ENCODE assay signal across 1 cellular context in genomic region chr6:156659317-156660198, GRCh38.
TF ChIP-seq lines count a peak whose summit lies in the region.

No MANE protein-coding gene starts in this region.

TF ChIP-seq in WTC11, 78 proteins besides CTCF, POLR2A, EP300 and RAD21 (continued from another document):
- TF ChIP-seq, protein P1, sequence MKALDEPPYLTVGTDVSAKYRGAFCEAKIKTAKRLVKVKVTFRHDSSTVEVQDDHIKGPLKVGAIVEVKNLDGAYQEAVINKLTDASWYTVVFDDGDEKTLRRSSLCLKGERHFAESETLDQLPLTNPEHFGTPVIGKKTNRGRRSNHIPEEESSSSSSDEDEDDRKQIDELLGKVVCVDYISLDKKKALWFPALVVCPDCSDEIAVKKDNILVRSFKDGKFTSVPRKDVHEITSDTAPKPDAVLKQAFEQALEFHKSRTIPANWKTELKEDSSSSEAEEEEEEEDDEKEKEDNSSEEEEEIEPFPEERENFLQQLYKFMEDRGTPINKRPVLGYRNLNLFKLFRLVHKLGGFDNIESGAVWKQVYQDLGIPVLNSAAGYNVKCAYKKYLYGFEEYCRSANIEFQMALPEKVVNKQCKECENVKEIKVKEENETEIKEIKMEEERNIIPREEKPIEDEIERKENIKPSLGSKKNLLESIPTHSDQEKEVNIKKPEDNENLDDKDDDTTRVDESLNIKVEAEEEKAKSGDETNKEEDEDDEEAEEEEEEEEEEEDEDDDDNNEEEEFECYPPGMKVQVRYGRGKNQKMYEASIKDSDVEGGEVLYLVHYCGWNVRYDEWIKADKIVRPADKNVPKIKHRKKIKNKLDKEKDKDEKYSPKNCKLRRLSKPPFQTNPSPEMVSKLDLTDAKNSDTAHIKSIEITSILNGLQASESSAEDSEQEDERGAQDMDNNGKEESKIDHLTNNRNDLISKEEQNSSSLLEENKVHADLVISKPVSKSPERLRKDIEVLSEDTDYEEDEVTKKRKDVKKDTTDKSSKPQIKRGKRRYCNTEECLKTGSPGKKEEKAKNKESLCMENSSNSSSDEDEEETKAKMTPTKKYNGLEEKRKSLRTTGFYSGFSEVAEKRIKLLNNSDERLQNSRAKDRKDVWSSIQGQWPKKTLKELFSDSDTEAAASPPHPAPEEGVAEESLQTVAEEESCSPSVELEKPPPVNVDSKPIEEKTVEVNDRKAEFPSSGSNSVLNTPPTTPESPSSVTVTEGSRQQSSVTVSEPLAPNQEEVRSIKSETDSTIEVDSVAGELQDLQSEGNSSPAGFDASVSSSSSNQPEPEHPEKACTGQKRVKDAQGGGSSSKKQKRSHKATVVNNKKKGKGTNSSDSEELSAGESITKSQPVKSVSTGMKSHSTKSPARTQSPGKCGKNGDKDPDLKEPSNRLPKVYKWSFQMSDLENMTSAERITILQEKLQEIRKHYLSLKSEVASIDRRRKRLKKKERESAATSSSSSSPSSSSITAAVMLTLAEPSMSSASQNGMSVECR (CRISPR knock-in tag; IDR thresholded peaks at IDR 0.05; ENCODE audit: borderline replicate concordance): no peak
- TF ChIP-seq ZNF671 (CRISPR knock-in tag; IDR thresholded peaks at IDR 0.05) (no peak), JAZF1 (CRISPR knock-in tag; IDR thresholded peaks at IDR 0.05) (no peak), FOXK1 (CRISPR knock-in tag; IDR thresholded peaks at IDR 0.05) (no peak)
TF ChIP-seq in WTC11: peak in this region for 0.
